ENCODE assay signal across 8 cellular contexts in the genomic region with DNA sequence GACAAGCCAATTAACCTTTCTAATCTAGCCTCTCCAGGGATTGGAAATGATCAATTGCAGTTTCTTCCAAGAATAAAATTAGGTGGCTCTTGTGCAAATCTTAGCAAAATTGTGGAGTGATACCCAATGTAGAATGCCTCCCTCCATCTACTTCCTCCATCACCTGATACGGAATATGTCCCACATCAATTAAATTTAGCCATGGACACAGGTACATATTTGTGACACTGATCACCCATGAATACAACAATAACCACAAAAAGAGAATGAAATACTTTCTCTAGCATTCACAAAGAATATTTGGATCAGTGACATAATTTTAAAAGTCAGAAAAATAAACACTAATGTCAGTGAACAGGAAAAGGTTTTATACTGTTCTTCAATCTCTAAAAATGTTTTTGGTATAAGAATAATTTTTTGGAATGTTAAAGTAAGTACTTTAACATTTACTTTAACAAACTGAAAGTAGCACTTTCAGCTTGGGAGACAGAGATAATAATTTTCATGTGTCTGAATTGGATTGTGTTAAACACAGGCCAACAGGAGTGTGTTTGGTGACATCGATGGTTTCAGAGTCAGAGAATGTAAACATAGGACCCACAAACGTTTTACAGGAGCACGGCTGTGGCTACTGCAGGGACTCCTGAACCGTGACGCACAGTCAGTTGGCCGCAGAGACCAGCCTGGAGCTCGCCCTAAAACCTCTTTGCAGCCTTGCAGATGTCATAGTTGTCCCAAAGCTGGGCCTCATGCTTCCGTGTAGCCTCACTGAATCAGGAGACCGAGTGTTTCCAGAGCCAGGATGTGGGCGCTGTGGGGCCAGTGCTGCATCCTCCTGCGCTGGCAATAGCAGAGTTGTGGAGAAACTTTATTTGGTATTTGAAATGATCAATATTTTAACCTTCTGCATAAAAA. TPM values are rescaled to one million over a fixed set of nuclear protein-coding genes. Genes with fewer than 3 reads are reported as not detected.
DNase-seq lines count a peak whose midpoint lies in the region; TF ChIP-seq lines count a peak whose summit lies in the region.

No MANE protein-coding gene starts in this region.

- H3K27ac Mint-ChIP-seq in glutamatergic neuron (ENCODE audit: unreplicated experiment) = peak overlapping the region; percentile 73

- peaks cover 32% of the 10 kb centered on the region for H3K4me1 Mint-ChIP-seq in glutamatergic neuron (ENCODE audit: low read depth, unreplicated experiment)

- no peaks in the 10 kb centered on the region for H3K36me3 Mint-ChIP-seq in glutamatergic neuron (ENCODE audit: unreplicated experiment)

- no peaks in the 10 kb centered on the region for H3K9me3 Mint-ChIP-seq in glutamatergic neuron (ENCODE audit: unreplicated experiment)

- H3K27me3 Mint-ChIP-seq in glutamatergic neuron (ENCODE audit: unreplicated experiment) = no peaks in the 10 kb centered on the region

- no peak overlapping the region for H3K4me3 ChIP-seq in GM12865 (ENCODE audit: low read depth, low read length)

- peak overlapping the region; percentile 38 for H3K4me3 Mint-ChIP-seq in glutamatergic neuron (ENCODE audit: unreplicated experiment)

- DNase-seq in GM12865 (ENCODE audit: low read depth) (peak; percentile 55), H4 (ENCODE audit: low spot score) (peak; percentile 99), NCI-H510A treated with DMSO at 0.1 percent for 48 hours (lab: John Stamatoyannopoulos, UW) (peak; percentile 75), glutamatergic neuron (peak; percentile 44), LoVo (ENCODE audit: low spot score) (no peak), HuH-7 (ENCODE audit: low spot score) (no peak), cortex of kidney (lab: John Stamatoyannopoulos, UW) (no peak), SKM-1 treated with dmso at 0.1 percent for 144 hours (lab: John Stamatoyannopoulos, UW; ENCODE audit: unreplicated experiment) (no peak)

- TF ChIP-seq CTCF in GM12865 (IDR thresholded peaks at IDR 0.05; ENCODE audit: insufficient read depth, low read depth, low read length, missing control alignments) (no peak), glutamatergic neuron (IDR thresholded peaks at IDR 0.05; ENCODE audit: partially characterized antibody, unreplicated experiment) (no peak)

RNA-seq across cellular contexts. Expression of a gene that starts 7.2 kb away (rescaled TPM):
- total RNA-seq in H4 (2014; rRNA removed; shearing (Covaris generic)) = 4.2 and 4.6 TPM in 2 replicates
- total RNA-seq in glutamatergic neuron (ENCODE audit: unreplicated experiment) = 5.8 TPM

Comparison
In these comparisons a context has a peak if more than half of its experiments do, and no peak if none do; other contexts are left out.
1. DNase-seq: peak in GM12865 (single experiment), H4 (single experiment), NCI-H510A treated with DMSO at 0.1 percent for 48 hours (single experiment) and glutamatergic neuron (single experiment); none in LoVo (single experiment), HuH-7 (single experiment), cortex of kidney (single experiment) and SKM-1 treated with dmso at 0.1 percent for 144 hours (single experiment).